Comparison of ENCODE assay signal across 8 cellular contexts in the genomic region with DNA sequence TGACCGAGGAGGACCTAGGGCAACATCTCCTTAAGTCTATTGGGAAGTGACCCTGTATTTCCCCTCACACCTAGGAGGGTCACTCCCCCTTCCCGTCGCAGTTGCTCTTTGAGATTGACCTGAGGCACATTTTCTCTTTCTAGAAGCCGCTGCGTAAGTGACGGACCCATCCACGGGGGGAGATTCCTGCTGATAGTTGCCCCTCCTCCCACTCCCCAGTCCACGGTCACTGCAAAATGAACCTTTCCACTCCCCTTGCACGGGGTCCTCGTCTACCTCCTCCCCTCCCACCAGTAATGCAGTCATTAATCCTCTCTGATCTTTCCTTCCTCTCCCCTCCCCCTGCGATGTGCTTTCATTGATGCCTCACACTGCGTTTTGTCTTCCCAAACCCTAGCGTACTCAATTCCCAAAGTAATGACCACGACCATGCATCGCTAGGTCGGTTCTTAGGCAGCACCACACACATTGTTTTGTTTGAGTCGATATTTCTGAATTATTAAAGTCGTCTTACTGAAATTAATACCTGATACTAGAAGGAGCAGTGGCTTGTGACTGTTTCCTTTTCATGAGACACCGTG. TPM values are rescaled to one million over a fixed set of nuclear protein-coding genes. Genes with fewer than 3 reads are reported as not detected.
DNase-seq lines count a peak whose midpoint lies in the region; ATAC-seq, FAIRE-seq and TF ChIP-seq lines count a peak whose summit lies in the region.

No MANE protein-coding gene starts in this region.

- TF ChIP-seq POLR2A in body of pancreas (IDR thresholded peaks at IDR 0.05) (no peak), gastrocnemius medialis (IDR thresholded peaks at IDR 0.05) (no peak)

- H3K4me2 ChIP-seq in DND-41 (ENCODE audit: insufficient read depth, low read length), result peak overlapping the region; percentile 93

- POLR2A ChIA-PET in RWPE1 (lab: Yijun Ruan, JAX; ENCODE audit: low non-redundant PET), result no interaction called here

- H3K36me3 ChIP-seq in DND-41 (ENCODE audit: insufficient read depth, low read length) (peaks cover 19% of the 10 kb centered on the region), body of pancreas (replicated peaks in 1 of 2; ENCODE audit: insufficient read depth in 1 of 2, low read depth in 2 of 2) (no peaks in the 10 kb centered on the region), gastrocnemius medialis (no peaks in the 10 kb centered on the region)

- TF ChIP-seq CTCF in DND-41 (IDR thresholded peaks at IDR 0.05; ENCODE audit: borderline replicate concordance, extremely low read depth, low read length, poor library complexity, severe bottlenecking) (no peak), RWPE1 (conservative IDR thresholded peaks at IDR 0.05; ENCODE audit: low read depth) (no peak), body of pancreas (IDR thresholded peaks at IDR 0.05) (no peak), gastrocnemius medialis (IDR thresholded peaks at IDR 0.05 in 4 of 5, conservative IDR thresholded peaks at IDR 0.05 in 1 of 5) (no peak)

- intact Hi-C loops in body of pancreas (cut with DNase I), result loop anchor here (10.0 kb wide), 1 partner anchor 81 kb away; a partner anchor contains a TSS
- intact Hi-C loops in gastrocnemius medialis (cut with DNase I; ENCODE audit: low total_unique reads), result loop anchor here (1.0 kb wide), 1 partner anchor 81 kb away; a partner anchor contains a TSS

- in situ Hi-C loops in gastrocnemius medialis (cut with MboI; ENCODE audit: low sequenced_read_pairs in 4 of 4), result loop anchor here in 3 of 4 donors (5.0 to 25.0 kb wide), 3 partner anchors 81 to 563 kb away; a partner anchor contains a TSS

- peak overlapping the region; percentile 65 to 88 for H3K4me3 ChIP-seq in DND-41 (ENCODE audit: low read depth in 1 of 2, low read length in 2 of 2)
- H3K4me3 ChIP-seq in body of pancreas, result peak overlapping the region; percentile 21 to 65
- H3K4me3 ChIP-seq in iPS-11a (ENCODE audit: low read depth, low read length), result peak overlapping the region; percentile 93
- H3K4me3 ChIP-seq in gastrocnemius medialis, result peak overlapping the region; percentile 86 to 98 (median 91)

- peak overlapping the region; percentile 98 for H2AFZ ChIP-seq in DND-41 (ENCODE audit: low read depth, low read length)

- H3K9ac ChIP-seq in DND-41 (ENCODE audit: low read depth, low read length), result peak overlapping the region; percentile 81

- peak overlapping the region; percentile 87 for H3K27ac ChIP-seq in DND-41 (ENCODE audit: low read length)
- peak overlapping the region; percentile 89 for H3K27ac ChIP-seq in RWPE1
- H3K27ac ChIP-seq in body of pancreas, result peak overlapping the region; percentile 92 to 98 (median 96)
- H3K27ac ChIP-seq in gastrocnemius medialis, result peak overlapping the region; percentile 95 to 99 (median 98)

- H3K27me3 ChIP-seq in DND-41 (ENCODE audit: insufficient read depth, low read length, poor library complexity) (no peaks in the 10 kb centered on the region), body of pancreas (no peaks in the 10 kb centered on the region), gastrocnemius medialis (no peaks in the 10 kb centered on the region)

- no peaks in the 10 kb centered on the region for H3K9me3 ChIP-seq in DND-41 (ENCODE audit: insufficient read depth, low read length, severe bottlenecking)
- H3K9me3 ChIP-seq in body of pancreas, result no peaks in the 10 kb centered on the region
- no peaks in the 10 kb centered on the region for H3K9me3 ChIP-seq in gastrocnemius medialis

- CTCF ChIA-PET in RWPE1 (lab: Yijun Ruan, JAX), result no interaction called here

- ATAC-seq in DND-41 (ENCODE audit: insufficient read depth, low read depth) (peak; percentile 41), GM21390 (IDR thresholded peaks at IDR 0.05; ENCODE audit: unreplicated experiment) (peak; percentile 27), body of pancreas (peak; percentile 13), gastrocnemius medialis (peak; percentile 18 to 30)

- H4K20me1 ChIP-seq in DND-41 (ENCODE audit: insufficient read depth, low read length), result peaks cover 25% of the 10 kb centered on the region

- H3K79me2 ChIP-seq in DND-41 (ENCODE audit: insufficient read depth, low read length), result peaks cover 63% of the 10 kb centered on the region

- 0 to 1% methylated on average over 18 to 19 of the region's 19 CpGs for WGBS in body of pancreas, 2 donors

- DNase-seq in DND-41 (peak; percentile 46), HPDE6-E6E7 (ENCODE audit: extremely low spot score) (peak; percentile 22), RWPE1 (ENCODE audit: low spot score) (peak; percentile 20), body of pancreas (peak in 3 of 4 donors; percentile 16 to 32 (median 28)), gastrocnemius medialis (peak; percentile 5 to 20), RCC 7860 (ENCODE audit: low spot score) (no peak)

- no peak for FAIRE-seq in RCC 7860 (lab: Jason Lieb, UNC)

- H3K4me1 ChIP-seq in DND-41 (ENCODE audit: insufficient read depth, low read length) (peaks cover 44% of the 10 kb centered on the region), body of pancreas (peaks cover 31% of the 10 kb centered on the region), gastrocnemius medialis (peaks cover 28 to 34% of the 10 kb centered on the region in 2 donors)

RNA-seq across cellular contexts. Expression of a gene that starts 0.8 kb away (rescaled TPM):
- total RNA-seq in body of pancreas (10 to 100 TPM; 23.9 to 25.1 TPM), gastrocnemius medialis (10 to 100 TPM in 1 of 4 donors, 1 to 10 TPM in 3; 6.5 to 15.1 (median 7.2) TPM)

Comparison
In these comparisons a context has a peak if more than half of its experiments do, and no peak if none do; other contexts are left out.
1. H3K4me3 ChIP-seq: peak in every context shown above with its lines; median percentile 93 in iPS-11a; 91 in gastrocnemius medialis; 76 in DND-41; 43 in body of pancreas.